In the genomic region with DNA sequence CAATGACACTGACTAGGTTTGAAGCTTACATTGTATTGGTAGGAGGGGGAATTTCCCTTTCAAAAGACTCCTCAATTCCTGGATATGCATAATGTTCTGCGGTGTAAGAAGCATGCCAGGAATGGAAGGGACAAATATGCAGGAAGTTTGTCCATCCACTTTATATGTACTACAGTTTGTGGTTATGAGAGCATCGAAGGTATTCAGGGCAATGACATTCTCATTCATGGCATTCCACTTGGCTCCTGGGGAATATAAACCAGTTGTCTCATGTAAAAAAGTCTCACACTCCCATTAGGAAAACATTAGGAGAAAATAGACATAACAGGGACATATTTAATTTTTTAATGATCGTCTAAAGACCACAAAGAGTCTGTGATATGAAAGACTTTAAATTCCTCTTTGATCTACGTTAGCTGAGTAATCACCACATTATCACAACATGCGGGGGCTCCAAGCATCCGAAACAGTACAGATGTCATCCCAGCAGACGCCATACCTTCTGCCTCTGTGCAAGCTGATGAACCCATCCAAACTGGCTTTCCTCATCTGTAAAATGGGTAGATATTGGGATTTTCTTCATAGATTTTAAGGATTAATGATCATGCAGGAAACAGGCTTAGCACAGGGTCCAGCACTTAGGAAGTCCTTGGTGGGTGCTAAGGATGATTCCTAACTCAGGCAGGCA, we compare ENCODE assay signal across 1 cellular context.
TF ChIP-seq lines count a peak whose summit lies in the region.

No MANE protein-coding gene starts in this region.

TF ChIP-seq in SK-N-SH, 30 proteins besides CTCF, POLR2A, EP300 and RAD21 (continued from another document):
- TF ChIP-seq TAF1 (IDR thresholded peaks at IDR 0.05; ENCODE audit: borderline replicate concordance, low read depth, low read length) (no peak), NRF1 (IDR thresholded peaks at IDR 0.05; ENCODE audit: low read depth, low read length) (no peak), ELF1 (IDR thresholded peaks at IDR 0.05) (peak; percentile 80), EZH2phosphoT487 (IDR thresholded peaks at IDR 0.05; ENCODE audit: borderline replicate concordance, low read depth) (no peak), MXI1 (IDR thresholded peaks at IDR 0.05; ENCODE audit: low read depth, low read length) (no peak), JUND (IDR thresholded peaks at IDR 0.05) (peak; percentile 83), YY1 (IDR thresholded peaks at IDR 0.05; ENCODE audit: low read depth) (no peak), RXRA (IDR thresholded peaks at IDR 0.05; ENCODE audit: borderline replicate concordance, low read depth) (peak; percentile 84; the same call in 1 of the 2 replicates), RFX5 (IDR thresholded peaks at IDR 0.05; ENCODE audit: low read length) (no peak), MEF2A (IDR thresholded peaks at IDR 0.05; ENCODE audit: borderline replicate concordance, low read depth) (peak; percentile 79), NFIC (IDR thresholded peaks at IDR 0.05; ENCODE audit: borderline replicate concordance) (peak; percentile 86), TEAD4 (IDR thresholded peaks at IDR 0.05; ENCODE audit: borderline replicate concordance, insufficient read depth) (peak; percentile 99), TCF12 (IDR thresholded peaks at IDR 0.05) (peak; percentile 97), RCOR1 (IDR thresholded peaks at IDR 0.05; ENCODE audit: low read length) (0 out of 2 replicates have a peak, but pooled peaks have one; percentile 26), FOXM1 (IDR thresholded peaks at IDR 0.05; ENCODE audit: low read depth) (peak; percentile 87), GABPA (IDR thresholded peaks at IDR 0.05; ENCODE audit: low read depth) (0 out of 2 replicates have a peak, but pooled peaks have one; percentile 8), SIN3A (IDR thresholded peaks at IDR 0.05; ENCODE audit: borderline replicate concordance, low read depth, low read length) (no peak), POLR2AphosphoS5 (IDR thresholded peaks at IDR 0.05; ENCODE audit: low read depth, low read length) (peak; percentile 65; the same call in 1 of the 2 replicates), CHD2 (IDR thresholded peaks at IDR 0.05; ENCODE audit: low read length, partially characterized antibody) (no peak)
- TF ChIP-seq, protein P1, sequence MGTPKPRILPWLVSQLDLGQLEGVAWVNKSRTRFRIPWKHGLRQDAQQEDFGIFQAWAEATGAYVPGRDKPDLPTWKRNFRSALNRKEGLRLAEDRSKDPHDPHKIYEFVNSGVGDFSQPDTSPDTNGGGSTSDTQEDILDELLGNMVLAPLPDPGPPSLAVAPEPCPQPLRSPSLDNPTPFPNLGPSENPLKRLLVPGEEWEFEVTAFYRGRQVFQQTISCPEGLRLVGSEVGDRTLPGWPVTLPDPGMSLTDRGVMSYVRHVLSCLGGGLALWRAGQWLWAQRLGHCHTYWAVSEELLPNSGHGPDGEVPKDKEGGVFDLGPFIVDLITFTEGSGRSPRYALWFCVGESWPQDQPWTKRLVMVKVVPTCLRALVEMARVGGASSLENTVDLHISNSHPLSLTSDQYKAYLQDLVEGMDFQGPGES (IDR thresholded peaks at IDR 0.05; ENCODE audit: low read depth, low read length), result no peak
- TF ChIP-seq, protein P2, sequence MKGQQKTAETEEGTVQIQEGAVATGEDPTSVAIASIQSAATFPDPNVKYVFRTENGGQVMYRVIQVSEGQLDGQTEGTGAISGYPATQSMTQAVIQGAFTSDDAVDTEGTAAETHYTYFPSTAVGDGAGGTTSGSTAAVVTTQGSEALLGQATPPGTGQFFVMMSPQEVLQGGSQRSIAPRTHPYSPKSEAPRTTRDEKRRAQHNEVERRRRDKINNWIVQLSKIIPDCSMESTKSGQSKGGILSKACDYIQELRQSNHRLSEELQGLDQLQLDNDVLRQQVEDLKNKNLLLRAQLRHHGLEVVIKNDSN (IDR thresholded peaks at IDR 0.05; ENCODE audit: borderline replicate concordance, low read depth), result no peak
- TF ChIP-seq, protein P3, sequence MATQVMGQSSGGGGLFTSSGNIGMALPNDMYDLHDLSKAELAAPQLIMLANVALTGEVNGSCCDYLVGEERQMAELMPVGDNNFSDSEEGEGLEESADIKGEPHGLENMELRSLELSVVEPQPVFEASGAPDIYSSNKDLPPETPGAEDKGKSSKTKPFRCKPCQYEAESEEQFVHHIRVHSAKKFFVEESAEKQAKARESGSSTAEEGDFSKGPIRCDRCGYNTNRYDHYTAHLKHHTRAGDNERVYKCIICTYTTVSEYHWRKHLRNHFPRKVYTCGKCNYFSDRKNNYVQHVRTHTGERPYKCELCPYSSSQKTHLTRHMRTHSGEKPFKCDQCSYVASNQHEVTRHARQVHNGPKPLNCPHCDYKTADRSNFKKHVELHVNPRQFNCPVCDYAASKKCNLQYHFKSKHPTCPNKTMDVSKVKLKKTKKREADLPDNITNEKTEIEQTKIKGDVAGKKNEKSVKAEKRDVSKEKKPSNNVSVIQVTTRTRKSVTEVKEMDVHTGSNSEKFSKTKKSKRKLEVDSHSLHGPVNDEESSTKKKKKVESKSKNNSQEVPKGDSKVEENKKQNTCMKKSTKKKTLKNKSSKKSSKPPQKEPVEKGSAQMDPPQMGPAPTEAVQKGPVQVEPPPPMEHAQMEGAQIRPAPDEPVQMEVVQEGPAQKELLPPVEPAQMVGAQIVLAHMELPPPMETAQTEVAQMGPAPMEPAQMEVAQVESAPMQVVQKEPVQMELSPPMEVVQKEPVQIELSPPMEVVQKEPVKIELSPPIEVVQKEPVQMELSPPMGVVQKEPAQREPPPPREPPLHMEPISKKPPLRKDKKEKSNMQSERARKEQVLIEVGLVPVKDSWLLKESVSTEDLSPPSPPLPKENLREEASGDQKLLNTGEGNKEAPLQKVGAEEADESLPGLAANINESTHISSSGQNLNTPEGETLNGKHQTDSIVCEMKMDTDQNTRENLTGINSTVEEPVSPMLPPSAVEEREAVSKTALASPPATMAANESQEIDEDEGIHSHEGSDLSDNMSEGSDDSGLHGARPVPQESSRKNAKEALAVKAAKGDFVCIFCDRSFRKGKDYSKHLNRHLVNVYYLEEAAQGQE (IDR thresholded peaks at IDR 0.05; ENCODE audit: low read depth, low read length), result no peak
